21 cellular contexts compared by ENCODE assay signal in genomic region chr14:61973981-61974380, GRCh38.
DNase-seq lines count a peak whose midpoint lies in the region; ATAC-seq, FAIRE-seq and TF ChIP-seq lines count a peak whose summit lies in the region.
"Had no signal": no experiment of that assay in that cellular context is flagged by ENCODE, and none has a peak within 500 bp of the region (broad histone marks: within the 10 kb centered on the region; RNA-seq: fewer than 3 reads in every experiment).

No MANE protein-coding gene starts in this region.

- ATAC-seq in memory B cell (ENCODE audit: low read depth) = no peak
- no peak for ATAC-seq in GM18502 (IDR thresholded peaks at IDR 0.05; ENCODE audit: poor library complexity, unreplicated experiment)
- no peak for ATAC-seq in natural killer cell treated with Interleukin-12 subunit alpha and Interleukin-12 subunit beta and Interleukin-15 and Interleukin-18, amount 100 ng/mL, for 72 hours
- ATAC-seq: activated naive CD8-positive, alpha-beta T cell treated with anti-CD3 and anti-CD28 coated beads, Interleukin-2, amount 50 U/mL, for 24 hours; left cardiac atrium; T-cell; WTC11 had no signal

- no peaks in the 10 kb centered on the region for H3K4me1 Mint-ChIP-seq in memory B cell
- no peaks in the 10 kb centered on the region for H3K4me1 Mint-ChIP-seq in natural killer cell treated with Interleukin-12 subunit alpha and Interleukin-12 subunit beta and Interleukin-15 and Interleukin-18, amount 100 ng/mL, for 72 hours (ENCODE audit: low read depth in 2 of 2)
- H3K4me1 Mint-ChIP-seq: activated naive CD8-positive, alpha-beta T cell treated with anti-CD3 and anti-CD28 coated beads, Interleukin-2, amount 50 U/mL, for 24 hours; CD4-positive, alpha-beta memory T cell; T-cell had no signal

- no peak overlapping the region for H3K4me3 Mint-ChIP-seq in memory B cell
- H3K4me3 Mint-ChIP-seq in natural killer cell treated with Interleukin-12 subunit alpha and Interleukin-12 subunit beta and Interleukin-15 and Interleukin-18, amount 100 ng/mL, for 72 hours = no peak overlapping the region
- H3K4me3 Mint-ChIP-seq: activated naive CD8-positive, alpha-beta T cell treated with anti-CD3 and anti-CD28 coated beads, Interleukin-2, amount 50 U/mL, for 24 hours; CD4-positive, alpha-beta memory T cell; T-cell; WTC11 had no signal

- FAIRE-seq in HTR-8/SVneo (lab: Jason Lieb, UNC) = no peak
- FAIRE-seq: endothelial cell of umbilical vein had no signal

- H3K9me3 Mint-ChIP-seq in memory B cell = peaks cover 12% of the 10 kb centered on the region
- H3K9me3 Mint-ChIP-seq in natural killer cell treated with Interleukin-12 subunit alpha and Interleukin-12 subunit beta and Interleukin-15 and Interleukin-18, amount 100 ng/mL, for 72 hours = peaks cover 3% of the 10 kb centered on the region

- H3K27me3 ChIP-seq in AG04450 (ENCODE audit: control insufficient read depth, insufficient read depth, low read length) = no peaks in the 10 kb centered on the region
- H3K27me3 ChIP-seq: colonic mucosa had no signal

- H3K27me3 Mint-ChIP-seq in memory B cell = peaks cover 5% of the 10 kb centered on the region
- H3K27me3 Mint-ChIP-seq in natural killer cell treated with Interleukin-12 subunit alpha and Interleukin-12 subunit beta and Interleukin-15 and Interleukin-18, amount 100 ng/mL, for 72 hours = peaks cover 19 to 22% of the 10 kb centered on the region in 2 donors

- CTCF ChIA-PET in AG04450 (lab: Charles Lee) = interaction anchor here (1.1 kb wide), 1 partner anchor 153 kb away, joined by 3 read pairs; no protein-coding TSS in a partner anchor

- peak overlapping the region; percentile 82 for H3K27ac ChIP-seq in AG04450 (ENCODE audit: low read depth, low read length)
- H3K27ac ChIP-seq: colonic mucosa, HL-60 had no signal

- no peak for TF ChIP-seq CTCF in AG04450 (IDR thresholded peaks at IDR 0.05; ENCODE audit: low read depth, low read length)

- peak; percentile 58 for DNase-seq in AG04450 (ENCODE audit: low read depth, low spot score)
- peak; percentile 92 for DNase-seq in HTR-8/SVneo (ENCODE audit: insufficient read length, low spot score)
- peak; percentile 49 for DNase-seq in brain pericyte (ENCODE audit: low read depth, low spot score)
- DNase-seq in memory B cell (ENCODE audit: low spot score in 2 of 2) = no peak
- DNase-seq in head of caudate nucleus = no peak
- DNase-seq in DMS 273 treated with DMSO at 0.1 percent for 48 hours (lab: John Stamatoyannopoulos, UW) = no peak
- DNase-seq in natural killer cell treated with Interleukin-12 subunit alpha and Interleukin-12 subunit beta and Interleukin-15 and Interleukin-18, amount 100 ng/mL, for 72 hours (ENCODE audit: low spot score) = no peak
- DNase-seq: activated naive CD8-positive, alpha-beta T cell treated with anti-CD3 and anti-CD28 coated beads, Interleukin-2, amount 50 U/mL, for 24 hours; CD4-positive, alpha-beta memory T cell; colonic mucosa; DMS79 treated with DMSO at 0.1 percent for 48 hours; left cardiac atrium; NCI-H1436; NCI-H446 treated with DMSO at 0.1 percent for 48 hours; Right ventricle myocardium superior; stimulated activated naive CD4-positive, alpha-beta T cell; T-cell had no signal

- H3K27ac Mint-ChIP-seq in memory B cell = peak overlapping the region; percentile 62
- no peak overlapping the region for H3K27ac Mint-ChIP-seq in natural killer cell treated with Interleukin-12 subunit alpha and Interleukin-12 subunit beta and Interleukin-15 and Interleukin-18, amount 100 ng/mL, for 72 hours
- H3K27ac Mint-ChIP-seq: activated naive CD8-positive, alpha-beta T cell treated with anti-CD3 and anti-CD28 coated beads, Interleukin-2, amount 50 U/mL, for 24 hours; CD4-positive, alpha-beta memory T cell; T-cell; WTC11 had no signal

- intact Hi-C loops in head of caudate nucleus (cut with DNase I) = no loop called here

- POLR2A ChIA-PET in AG04450 (lab: Yijun Ruan, JAX) = interaction anchor here (1.4 kb wide), 1 partner anchor 9 kb away, joined by 9 read pairs; no protein-coding TSS in a partner anchor

- H3K36me3 Mint-ChIP-seq in memory B cell = peaks cover 4% of the 10 kb centered on the region
- peaks cover 6% of the 10 kb centered on the region for H3K36me3 Mint-ChIP-seq in natural killer cell treated with Interleukin-12 subunit alpha and Interleukin-12 subunit beta and Interleukin-15 and Interleukin-18, amount 100 ng/mL, for 72 hours
- H3K36me3 Mint-ChIP-seq: CD4-positive, alpha-beta memory T cell; T-cell had no signal

- H3K9me3 ChIP-seq in AG04450 (ENCODE audit: control insufficient read depth, insufficient read depth, low read length) = peaks cover 8% of the 10 kb centered on the region; the same call in 1 of the 2 replicates
- H3K9me3 ChIP-seq: colonic mucosa had no signal

- no peak overlapping the region for H3K4me3 ChIP-seq in AG04450 (ENCODE audit: low read depth, low read length)
- H3K4me3 ChIP-seq: colonic mucosa had no signal

Comparison
In these comparisons a context has a peak if more than half of its experiments do, and no peak if none do; other contexts are left out.
1. DNase-seq: peak in AG04450 (single experiment), HTR-8/SVneo (single experiment) and brain pericyte (single experiment); none in memory B cell (0 of 2), head of caudate nucleus (0 of 42), DMS 273 treated with DMSO at 0.1 percent for 48 hours (single experiment) and natural killer cell treated with Interleukin-12 subunit alpha and Interleukin-12 subunit beta and Interleukin-15 and Interleukin-18, amount 100 ng/mL, for 72 hours (single experiment).